29 cellular contexts compared by ENCODE assay signal in genomic region chr17:55606431-55606830, GRCh38.
A peak's percentile ranks its signal among the peaks of the same experiment; 100 is the strongest.
DNase-seq lines count a peak whose midpoint lies in the region; ATAC-seq, FAIRE-seq and TF ChIP-seq lines count a peak whose summit lies in the region.
"Had no signal": no experiment of that assay in that cellular context is flagged by ENCODE, and none has a peak within 500 bp of the region (broad histone marks: within the 10 kb centered on the region; RNA-seq: fewer than 3 reads in every experiment).

No MANE protein-coding gene starts in this region.

- CTCF ChIA-PET in A549 (lab: Yijun Ruan, JAX): interaction anchor here (1.0 to 13.4 kb wide), 4 partner anchors 16 to 111 kb away, joined by 3 to 313 read pairs (median 3); no protein-coding TSS in a partner anchor

- H2AK5ac ChIP-seq in neuronal stem cell (ENCODE audit: low read depth, low read length): no peak overlapping the region

- DNase-seq in A549 (ENCODE audit: low read depth in 1 of 2, low spot score in 1 of 2) (no peak), NCI-H2227 treated with DMSO at 0.1 percent for 48 hours (lab: John Stamatoyannopoulos, UW) (peak; percentile 53), left kidney (ENCODE audit: low read depth, low spot score) (peak; percentile 98), neuronal stem cell (ENCODE audit: low spot score) (no peak), iPS-NIHi7 (ENCODE audit: extremely low spot score) (no peak), AML-193 (lab: John Stamatoyannopoulos, UW) (no peak), occipital lobe (lab: John Stamatoyannopoulos, UW) (no peak)
- DNase-seq: activated CD4-positive, alpha-beta T cell treated with anti-CD3 and anti-CD28 coated beads, Interleukin-2, amount 50 U/mL, for 48 hours; activated CD4-positive, CD25-positive, alpha-beta regulatory T cell; activated CD8-positive, alpha-beta memory T cell treated with anti-CD3 and anti-CD28 coated beads, Interleukin-2, amount 50 U/mL, for 4 hours; anterior cingulate cortex; Calu3; esophagus squamous epithelium; HCEC 1CT; kidney glomerular epithelial cell; NCI-H1048; NCI-H1930; NCI-H345; PC-9; SHP77 treated with DMSO at 0.1 percent for 48 hours; stimulated activated CD4-positive, alpha-beta T cell treated with anti-CD3 and anti-CD28 coated beads, Interleukin-15, amount 100 ng/mL, for 24 hours had no signal

- H2BK5ac ChIP-seq in neuronal stem cell (ENCODE audit: low read length): no peak overlapping the region

- H3K4me3 ChIP-seq in A549 (no peak overlapping the region), neuronal stem cell (ENCODE audit: low read length in 2 of 2) (no peak overlapping the region)
- H3K4me3 ChIP-seq: coronary artery, esophagus squamous epithelium, PC-9, tibial nerve had no signal

- no peak for ATAC-seq in A549
- ATAC-seq in stimulated activated memory B cell treated with anti-CD40 and anti-IgM and Interleukin-4, amounts not matched to agents 10 μg/mL and 1 μg/mL and 100 μg/mL, for 72 hours: no peak
- ATAC-seq: activated T-helper 17 cell treated with anti-CD3 and anti-CD28 coated beads, Interleukin-2, amount 50 U/mL, for 72 hours; natural killer cell treated with Interleukin-12 subunit alpha and Interleukin-12 subunit beta and Interleukin-15 and Interleukin-18, amount 100 ng/mL, for 72 hours; sciatic nerve had no signal

- no peak overlapping the region for H3K4me3 Mint-ChIP-seq in stimulated activated memory B cell treated with anti-CD40 and anti-IgM and Interleukin-4, amounts not matched to agents 10 μg/mL and 1 μg/mL and 100 μg/mL, for 72 hours
- H3K4me3 Mint-ChIP-seq: activated naive CD4-positive, alpha-beta T cell treated with anti-CD3 and anti-CD28 coated beads, Interleukin-2, amount 50 U/mL, for 24 hours; activated T-helper 17 cell treated with anti-CD3 and anti-CD28 coated beads, Interleukin-2, amount 50 U/mL, for 72 hours; natural killer cell treated with Interleukin-12 subunit alpha and Interleukin-12 subunit beta and Interleukin-15 and Interleukin-18, amount 100 ng/mL, for 72 hours had no signal

- H3K27ac Mint-ChIP-seq in stimulated activated memory B cell treated with anti-CD40 and anti-IgM and Interleukin-4, amounts not matched to agents 10 μg/mL and 1 μg/mL and 100 μg/mL, for 72 hours: no peak overlapping the region
- H3K27ac Mint-ChIP-seq: activated naive CD4-positive, alpha-beta T cell treated with anti-CD3 and anti-CD28 coated beads, Interleukin-2, amount 50 U/mL, for 24 hours; activated T-helper 17 cell treated with anti-CD3 and anti-CD28 coated beads, Interleukin-2, amount 50 U/mL, for 72 hours; natural killer cell treated with Interleukin-12 subunit alpha and Interleukin-12 subunit beta and Interleukin-15 and Interleukin-18, amount 100 ng/mL, for 72 hours had no signal

- H3K4me2 ChIP-seq in A549 (no peak overlapping the region), neuronal stem cell (ENCODE audit: insufficient read depth, low read length, poor library complexity, severe bottlenecking) (no peak overlapping the region)
- H3K4me2 ChIP-seq: PC-9 had no signal

- no peak overlapping the region for H3K4ac ChIP-seq in neuronal stem cell (ENCODE audit: low read length)

- no peak overlapping the region for H3K14ac ChIP-seq in neuronal stem cell (ENCODE audit: low read length)

- H3K4me1 ChIP-seq in A549 (peaks cover 18% of the 10 kb centered on the region), neuronal stem cell (ENCODE audit: control insufficient read depth in 2 of 2, insufficient read depth in 1 of 2, low read depth in 1 of 2, low read length in 2 of 2) (peaks cover 0 to 7% of the 10 kb centered on the region in 2 donors)

- H3K36me3 ChIP-seq in neuronal stem cell (replicated peaks in 1 of 2; ENCODE audit: control insufficient read depth in 2 of 2, insufficient read depth in 2 of 2, low read length in 2 of 2): no peaks in the 10 kb centered on the region
- H3K36me3 ChIP-seq: esophagus squamous epithelium, tibial nerve had no signal

- no peak overlapping the region for H2BK12ac ChIP-seq in neuronal stem cell (ENCODE audit: low read length)

- peak overlapping the region; percentile 29 for H2BK120ac ChIP-seq in neuronal stem cell (ENCODE audit: low read depth, low read length)

- no peaks in the 10 kb centered on the region for H3K36me3 Mint-ChIP-seq in stimulated activated memory B cell treated with anti-CD40 and anti-IgM and Interleukin-4, amounts not matched to agents 10 μg/mL and 1 μg/mL and 100 μg/mL, for 72 hours
- H3K36me3 Mint-ChIP-seq: activated naive CD4-positive, alpha-beta T cell treated with anti-CD3 and anti-CD28 coated beads, Interleukin-2, amount 50 U/mL, for 24 hours; natural killer cell treated with Interleukin-12 subunit alpha and Interleukin-12 subunit beta and Interleukin-15 and Interleukin-18, amount 100 ng/mL, for 72 hours had no signal

- no peak overlapping the region for H4K91ac ChIP-seq in neuronal stem cell (ENCODE audit: low read depth, low read length, poor library complexity)

- POLR2A ChIA-PET in A549 (lab: Yijun Ruan, JAX): no interaction called here

- peaks cover 37% of the 10 kb centered on the region for H3K27me3 Mint-ChIP-seq in stimulated activated memory B cell treated with anti-CD40 and anti-IgM and Interleukin-4, amounts not matched to agents 10 μg/mL and 1 μg/mL and 100 μg/mL, for 72 hours

- H3K18ac ChIP-seq in neuronal stem cell (ENCODE audit: low read length): no peak overlapping the region

- H3K79me1 ChIP-seq in neuronal stem cell (ENCODE audit: low read depth, low read length): no peaks in the 10 kb centered on the region

- no peak for TF ChIP-seq EP300 in A549 (IDR thresholded peaks at IDR 0.05)

- no peak overlapping the region for H3K9ac ChIP-seq in neuronal stem cell (ENCODE audit: low read depth, low read length, poor library complexity)

- TF ChIP-seq CTCF in A549 (IDR thresholded peaks at IDR 0.05): no peak

- H2AFZ ChIP-seq in neuronal stem cell (ENCODE audit: low read length): no peak overlapping the region
- H2AFZ ChIP-seq: PC-9 had no signal

- H3K4me1 Mint-ChIP-seq in stimulated activated memory B cell treated with anti-CD40 and anti-IgM and Interleukin-4, amounts not matched to agents 10 μg/mL and 1 μg/mL and 100 μg/mL, for 72 hours: no peaks in the 10 kb centered on the region
- H3K4me1 Mint-ChIP-seq: activated naive CD4-positive, alpha-beta T cell treated with anti-CD3 and anti-CD28 coated beads, Interleukin-2, amount 50 U/mL, for 24 hours; activated T-helper 17 cell treated with anti-CD3 and anti-CD28 coated beads, Interleukin-2, amount 50 U/mL, for 72 hours had no signal

- WGBS in A549 (ENCODE audit: missing lambda C conversion rate): 66% methylated on average over 2 of the region's 2 CpGs
- WGBS in neuronal stem cell (ENCODE audit: extremely low coverage in 2 of 2, insufficient read length in 2 of 2, insufficient replicate concordance in 1 of 2), 2 donors: no CpG with 5 or more reads among the region's 2 CpGs

- no peak overlapping the region for H3K23ac ChIP-seq in neuronal stem cell (ENCODE audit: low read depth, low read length, poor library complexity)

- no peak overlapping the region for H4K8ac ChIP-seq in neuronal stem cell (ENCODE audit: low read depth, low read length)

- no peak for FAIRE-seq in A549 (lab: Jason Lieb, UNC)
- FAIRE-seq: GM12892 had no signal

- no peaks in the 10 kb centered on the region for H3K9me3 Mint-ChIP-seq in stimulated activated memory B cell treated with anti-CD40 and anti-IgM and Interleukin-4, amounts not matched to agents 10 μg/mL and 1 μg/mL and 100 μg/mL, for 72 hours
- H3K9me3 Mint-ChIP-seq: activated naive CD4-positive, alpha-beta T cell treated with anti-CD3 and anti-CD28 coated beads, Interleukin-2, amount 50 U/mL, for 24 hours; activated T-helper 17 cell treated with anti-CD3 and anti-CD28 coated beads, Interleukin-2, amount 50 U/mL, for 72 hours; natural killer cell treated with Interleukin-12 subunit alpha and Interleukin-12 subunit beta and Interleukin-15 and Interleukin-18, amount 100 ng/mL, for 72 hours had no signal

- no peaks in the 10 kb centered on the region for H3K27me3 ChIP-seq in neuronal stem cell (ENCODE audit: control insufficient read depth in 3 of 3, insufficient read depth in 3 of 3, low read depth in 1 of 3, low read length in 3 of 3)
- H3K27me3 ChIP-seq: esophagus squamous epithelium, tibial nerve had no signal

- H3K9me3 ChIP-seq in A549: no peaks in the 10 kb centered on the region
- no peaks in the 10 kb centered on the region for H3K9me3 ChIP-seq in neuronal stem cell (replicated peaks in 1 of 2; ENCODE audit: control insufficient read depth in 2 of 2, insufficient read depth in 1 of 2, low read depth in 1 of 2, low read length in 2 of 2)
- H3K9me3 ChIP-seq: esophagus squamous epithelium had no signal

- peak overlapping the region; percentile 10 to 64; a peak in 3 of 6 replicates for H3K27ac ChIP-seq in A549
- H3K27ac ChIP-seq in neuronal stem cell (replicated peaks; ENCODE audit: low read length): no peak overlapping the region
- H3K27ac ChIP-seq: coronary artery, PC-9, tibial nerve had no signal

- H2BK15ac ChIP-seq in neuronal stem cell (ENCODE audit: low read length): no peak overlapping the region

- TF ChIP-seq RAD21 in A549 (conservative IDR thresholded peaks at IDR 0.05 in 1 of 2, IDR thresholded peaks at IDR 0.05 in 1 of 2): no peak

- no peak for TF ChIP-seq POLR2A in A549 (IDR thresholded peaks at IDR 0.05; ENCODE audit: low read length)

TF ChIP-seq in A549, 52 proteins besides CTCF, POLR2A, EP300 and RAD21:
- TF ChIP-seq ZFP36 (IDR thresholded peaks at IDR 0.05; ENCODE audit: borderline replicate concordance, partially characterized antibody) (no peak), REST (IDR thresholded peaks at IDR 0.05) (no peak)

Comparison
In these comparisons a context has a peak if more than half of its experiments do, and no peak if none do; other contexts are left out.
1. DNase-seq: peak in NCI-H2227 treated with DMSO at 0.1 percent for 48 hours (single experiment) and left kidney (single experiment); none in A549 (0 of 2), neuronal stem cell (single experiment), iPS-NIHi7 (single experiment), AML-193 (0 of 2) and occipital lobe (single experiment).